ENCODE assay signal across 1 cellular context in genomic region chr18:3329871-3330270, GRCh38.
TF ChIP-seq lines count a peak whose summit lies in the region.

No MANE protein-coding gene starts in this region.

TF ChIP-seq in GM23338, 12 proteins besides CTCF, POLR2A, EP300 and RAD21 (continued from another document):
- TF ChIP-seq REST (IDR thresholded peaks at IDR 0.05; ENCODE audit: unreplicated experiment) (no peak), EZH2 (IDR thresholded peaks at IDR 0.05; ENCODE audit: low read depth, unreplicated experiment) (no peak), CREB1 (CRISPR knock-in tag; IDR thresholded peaks at IDR 0.05; ENCODE audit: low read depth) (no peak), ZNF331 (CRISPR knock-in tag; IDR thresholded peaks at IDR 0.05; ENCODE audit: low read depth) (no peak), JUNB (IDR thresholded peaks at IDR 0.05; ENCODE audit: unreplicated experiment) (no peak), ETS1 (IDR thresholded peaks at IDR 0.05) (no peak), ZNF462 (CRISPR knock-in tag; IDR thresholded peaks at IDR 0.05) (no peak)
